8 cellular contexts compared by ENCODE assay signal in the genomic region with DNA sequence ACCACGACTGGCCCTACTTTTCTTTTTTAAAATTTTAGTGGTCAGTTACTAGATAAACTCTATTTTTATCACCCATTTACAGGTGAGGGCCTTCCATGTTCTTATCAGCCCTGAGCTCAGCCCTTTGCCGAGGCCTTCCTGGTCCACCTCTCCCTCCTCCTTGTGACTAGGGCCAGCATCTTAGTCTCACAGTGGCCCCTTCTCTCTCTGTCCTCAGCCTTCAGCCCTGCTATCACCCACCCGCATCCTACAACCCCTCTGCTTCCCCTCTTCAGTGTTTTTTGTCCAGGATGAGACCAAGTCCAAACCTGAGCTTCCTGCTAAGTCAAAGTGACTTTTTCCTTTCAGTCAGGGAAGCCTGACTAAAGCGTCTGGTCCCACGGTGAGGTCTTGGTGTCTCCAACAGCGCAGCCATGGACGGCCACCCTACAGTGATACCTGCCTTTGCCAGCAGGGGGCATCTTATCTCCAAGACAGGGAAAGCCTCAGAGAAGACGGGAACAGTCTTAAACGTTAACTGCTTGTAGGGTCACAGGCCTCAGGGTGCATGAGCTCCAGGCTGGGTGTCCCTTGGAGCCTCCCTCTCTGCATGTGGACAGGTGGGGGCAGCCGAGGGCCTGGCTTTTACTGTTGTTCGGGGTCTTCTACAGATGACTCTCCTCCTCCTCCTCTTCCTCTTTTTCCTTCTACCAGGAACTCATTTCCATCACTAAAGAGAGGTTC. TPM values are rescaled to one million over a fixed set of nuclear protein-coding genes. Genes with fewer than 3 reads are reported as not detected.
DNase-seq lines count a peak whose midpoint lies in the region; TF ChIP-seq lines count a peak whose summit lies in the region.

No MANE protein-coding gene starts in this region.

- H2BK12ac ChIP-seq in H9 (ENCODE audit: insufficient read length, low read depth, low read length): no peak overlapping the region

- H3K79me1 ChIP-seq in H9 (ENCODE audit: insufficient read depth, low read depth, low read length, poor library complexity, severe bottlenecking): no peaks in the 10 kb centered on the region

- H3K9me3 Mint-ChIP-seq in Caco-2 (ENCODE audit: unreplicated experiment) (no peaks in the 10 kb centered on the region), H9 (peaks cover 62 to 84% of the 10 kb centered on the region in 2 experiments), type B pancreatic cell (no peaks in the 10 kb centered on the region)

- H3K4me1 ChIP-seq in Caco-2 (no peaks in the 10 kb centered on the region), H9 (ENCODE audit: insufficient read depth, low read length) (no peaks in the 10 kb centered on the region), neutrophil (ENCODE audit: control insufficient read depth in 1 of 2, insufficient read depth in 1 of 2, low read depth in 1 of 2, low read length in 1 of 2) (no peaks in the 10 kb centered on the region)

- H3K27ac Mint-ChIP-seq in Caco-2 (ENCODE audit: unreplicated experiment) (no peak overlapping the region), H9 (0 out of 7 replicates have a peak overlapping the region, but pooled peaks of 1 of the 3 experiments have one; percentile 67), type B pancreatic cell (no peak overlapping the region)

- no peak overlapping the region for H3K18ac ChIP-seq in H9 (ENCODE audit: insufficient read length, low read depth, low read length)

- no peak overlapping the region for H3K27ac ChIP-seq in H9 (ENCODE audit: insufficient read length, low read depth, low read length)
- no peak overlapping the region for H3K27ac ChIP-seq in neutrophil

- no TSS peak for BruUV-seq in Caco-2 (replicated peaks; lab: Mats Ljungman, UMichigan)

- H3K9me3 ChIP-seq in Caco-2 (no peaks in the 10 kb centered on the region), H9 (ENCODE audit: control insufficient read depth, low read depth, low read length) (peaks cover 28% of the 10 kb centered on the region), neutrophil (no peaks in the 10 kb centered on the region)

- H2AFZ ChIP-seq in H9 (ENCODE audit: low read length): no peak overlapping the region

- H3K23me2 ChIP-seq in H9 (ENCODE audit: insufficient read length, low read depth, low read length, poor library complexity, severe bottlenecking): no peaks in the 10 kb centered on the region

- H2AK5ac ChIP-seq in H9 (ENCODE audit: insufficient read length, low read length): no peak overlapping the region

- no peak overlapping the region for H2BK20ac ChIP-seq in H9 (ENCODE audit: low read depth, low read length, poor library complexity, severe bottlenecking)

- no peak overlapping the region for H3K23ac ChIP-seq in H9 (ENCODE audit: insufficient read length, low read depth, low read length)

- H3T11ph ChIP-seq in H9 (ENCODE audit: low read length): no peak overlapping the region

- H3K4me2 ChIP-seq in H9 (ENCODE audit: insufficient read depth, insufficient read length, low read length): no peak overlapping the region

- H3K36me3 Mint-ChIP-seq in Caco-2 (ENCODE audit: insufficient read depth, unreplicated experiment) (no peaks in the 10 kb centered on the region), H9 (ENCODE audit: insufficient read depth in 1 of 3, low read depth in 3 of 3) (peaks cover 0 to 2% (median 1%) of the 10 kb centered on the region in 3 experiments; a peak in 5 of 7 replicates), type B pancreatic cell (no peaks in the 10 kb centered on the region)

- H3K36me3 ChIP-seq in Caco-2 (ENCODE audit: control insufficient read depth, insufficient read depth, low read length) (no peaks in the 10 kb centered on the region), neutrophil (no peaks in the 10 kb centered on the region)

- no peak overlapping the region for H3K4ac ChIP-seq in H9 (ENCODE audit: low read depth, low read length)

- intact Hi-C loops in Caco-2 (cut with micrococcal nuclease; ENCODE audit: unreplicated experiment): loop anchor here (1.0 to 10.0 kb wide), 2 partner anchors 463 to 547 kb away; no protein-coding TSS in a partner anchor

- H2BK120ac ChIP-seq in H9 (ENCODE audit: low read depth, low read length, poor library complexity, severe bottlenecking): no peak overlapping the region

- H3K79me2 ChIP-seq in H9 (ENCODE audit: insufficient read depth, low read length): no peaks in the 10 kb centered on the region

- POLR2A ChIA-PET in Caco-2 (lab: Charles Lee): no interaction called here

- CTCF ChIA-PET in Caco-2 (lab: Charles Lee): interaction anchor here (0.6 to 1.6 kb wide), 5 partner anchors 11 to 551 kb away, joined by 3 to 6 read pairs (median 5); no protein-coding TSS in a partner anchor

- no peak overlapping the region for H3K14ac ChIP-seq in H9 (ENCODE audit: insufficient read depth, low read length)

- no peak overlapping the region for H3K9ac ChIP-seq in H9 (ENCODE audit: extremely low read depth, insufficient read length, low read length)

- no CpG with 5 or more reads among the region's 11 CpGs for WGBS in H9 (ENCODE audit: extremely low coverage, insufficient read length, low lambda C conversion rate)

- no peaks in the 10 kb centered on the region for H4K20me1 ChIP-seq in H9 (ENCODE audit: control insufficient read depth, insufficient read depth, insufficient read length)

- H3K4me3 Mint-ChIP-seq in Caco-2 (ENCODE audit: unreplicated experiment): no peak overlapping the region
- H3K4me3 Mint-ChIP-seq in H9: peak overlapping the region in 1 of 2 experiments; percentile 26; a peak in 1 of 5 replicates
- no peak overlapping the region for H3K4me3 Mint-ChIP-seq in type B pancreatic cell

- H3K4me1 Mint-ChIP-seq in Caco-2 (ENCODE audit: low read depth, unreplicated experiment) (peaks cover 6% of the 10 kb centered on the region), H9 (peaks cover 5 to 6% of the 10 kb centered on the region in 2 experiments), type B pancreatic cell (ENCODE audit: unreplicated experiment) (peaks cover 3% of the 10 kb centered on the region)

- H4K8ac ChIP-seq in H9 (replicated peaks; ENCODE audit: insufficient read length, low read depth, low read length): no peak overlapping the region

- no peak overlapping the region for H2BK15ac ChIP-seq in H9 (ENCODE audit: low read depth, low read length)

- H4K5ac ChIP-seq in H9 (ENCODE audit: insufficient read length, low read depth, low read length): no peak overlapping the region

- H3K4me3 ChIP-seq in Caco-2 (ENCODE audit: low read depth, low read length): no peak overlapping the region
- no peak overlapping the region for H3K4me3 ChIP-seq in fibroblast of mammary gland (ENCODE audit: control insufficient read depth, low read depth, low read length)
- H3K4me3 ChIP-seq in neutrophil (ENCODE audit: low read depth in 1 of 2, low read length in 1 of 2): no peak overlapping the region

- H2BK5ac ChIP-seq in H9 (ENCODE audit: insufficient read length, low read length): no peak overlapping the region

- H3K27me3 ChIP-seq in Caco-2 (replicated peaks; ENCODE audit: control insufficient read depth, insufficient read depth, low read length): no peaks in the 10 kb centered on the region
- H3K27me3 ChIP-seq in H9 (ENCODE audit: insufficient read depth, low read length): no peaks in the 10 kb centered on the region
- no peaks in the 10 kb centered on the region for H3K27me3 ChIP-seq in neutrophil

- no peak overlapping the region for H4K91ac ChIP-seq in H9 (ENCODE audit: insufficient read length, low read depth, low read length)

- no peak overlapping the region for H3K56ac ChIP-seq in H9 (ENCODE audit: insufficient read length, low read depth, low read length)

- DNase-seq in Caco-2: peak; percentile 51 to 68
- DNase-seq in H9: peak; percentile 78
- DNase-seq in NOMO-1 treated with DMSO at 0.1 percent for 48 hours (lab: John Stamatoyannopoulos, UW; ENCODE audit: unreplicated experiment): peak; percentile 45
- peak; percentile 52 for DNase-seq in activated T-cell treated with anti-CD3 and anti-CD28 coated beads for 24 hours (ENCODE audit: low read depth)
- peak; percentile 62 for DNase-seq in fibroblast of mammary gland (ENCODE audit: low read depth)
- no peak for DNase-seq in type B pancreatic cell (ENCODE audit: extremely low spot score, unreplicated experiment)
- no peak for DNase-seq in HPDE6-E6E7 (ENCODE audit: extremely low spot score)

- TF ChIP-seq CTCF in Caco-2 (IDR thresholded peaks at IDR 0.05; ENCODE audit: insufficient read depth in 1 of 2, low read depth in 1 of 2, low read length in 1 of 2, severe bottlenecking in 1 of 2, unreplicated experiment in 1 of 2) (peak; percentile 52 to 54), H9 (conservative IDR thresholded peaks at IDR 0.05) (peak; percentile 70), fibroblast of mammary gland (conservative IDR thresholded peaks at IDR 0.05; ENCODE audit: control insufficient read depth, insufficient read depth, low read depth, low read length) (peak; percentile 70), neutrophil (IDR thresholded peaks at IDR 0.05) (peak; percentile 70), type B pancreatic cell (conservative IDR thresholded peaks at IDR 0.05) (peak; percentile 74)

- H3K27me3 Mint-ChIP-seq in Caco-2 (ENCODE audit: insufficient read depth, unreplicated experiment) (peaks cover 4% of the 10 kb centered on the region), H9 (ENCODE audit: low read depth) (peaks cover 2% of the 10 kb centered on the region), type B pancreatic cell (no peaks in the 10 kb centered on the region)

RNA-seq across cellular contexts. Expression of gene GAGE10, which starts 11.7 kb away (rescaled TPM):
- total RNA-seq in Caco-2 (2022) (not detected in 2 replicates), H9 (2021) (not detected in 2 replicates), type B pancreatic cell (ENCODE audit: low replicate concordance) (not detected in 2 replicates)

RNA-seq across cellular contexts. Expression of gene PPP1R3F, which starts 22.2 kb away (rescaled TPM):
- total RNA-seq in Caco-2 (2022) (3.9 and 4.3 TPM in 2 replicates), H9 (2021) (6.9 and 7.3 TPM in 2 replicates), type B pancreatic cell (ENCODE audit: low replicate concordance) (5.7 and 8.0 TPM in 2 replicates)

RNA-seq across cellular contexts. Expression of gene FOXP3, which starts 27.3 kb away (rescaled TPM):
- 0.84 and 0.88 TPM in 2 replicates for total RNA-seq in Caco-2 (2022)
- 0.68 and 0.81 TPM in 2 replicates for total RNA-seq in H9 (2021)
- 0.24 and 0.58 TPM in 2 replicates for total RNA-seq in type B pancreatic cell (ENCODE audit: low replicate concordance)

RNA-seq across cellular contexts. Expression of gene GAGE12J, which starts 30.1 kb away (rescaled TPM):
- not detected in 2 replicates for total RNA-seq in Caco-2 (2022)
- not detected in 2 replicates for total RNA-seq in H9 (2021)
- not detected in 2 replicates for total RNA-seq in type B pancreatic cell (ENCODE audit: low replicate concordance)

RNA-seq across cellular contexts. Expression of gene GAGE13, which starts 39.6 kb away (rescaled TPM):
- total RNA-seq in Caco-2 (2022) (not detected in 2 replicates), H9 (2021) (not detected in 2 replicates), type B pancreatic cell (ENCODE audit: low replicate concordance) (not detected in 2 replicates)

Comparison
In these comparisons a context has a peak if more than half of its experiments do, and no peak if none do; other contexts are left out.
1. DNase-seq: peak in Caco-2 (2 of 2), H9 (single experiment), NOMO-1 treated with DMSO at 0.1 percent for 48 hours (single experiment), activated T-cell treated with anti-CD3 and anti-CD28 coated beads for 24 hours (single experiment) and fibroblast of mammary gland (single experiment); none in type B pancreatic cell (single experiment) and HPDE6-E6E7 (single experiment).
2. Peak in every context shown above with its lines, with median percentiles within 50 percentile points of each other: CTCF ChIP-seq.